18 cellular contexts compared by ENCODE assay signal in the genomic region with DNA sequence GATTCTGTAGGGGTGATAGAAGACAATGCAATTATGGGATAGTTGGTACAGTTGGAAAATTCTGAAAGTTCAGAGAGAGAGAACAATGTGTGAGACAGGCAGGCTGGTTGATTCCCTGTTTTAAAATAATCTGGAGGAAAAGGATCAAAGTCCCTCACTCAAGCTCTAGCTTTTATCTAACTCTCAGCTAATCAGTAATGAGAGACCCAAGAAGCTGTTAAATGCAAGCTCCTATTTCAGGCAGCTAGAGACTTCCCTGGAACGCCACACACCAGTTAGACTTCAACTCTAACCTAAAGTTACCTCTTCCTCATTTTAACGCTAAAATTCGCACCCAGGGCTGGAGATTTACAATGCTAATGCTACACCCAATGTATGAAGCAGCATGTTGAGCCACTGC.
A peak's percentile ranks its signal among the peaks of the same experiment; 100 is the strongest.
DNase-seq lines count a peak whose midpoint lies in the region; ATAC-seq, FAIRE-seq and TF ChIP-seq lines count a peak whose summit lies in the region.
"Had no signal": no experiment of that assay in that cellular context is flagged by ENCODE, and none has a peak within 500 bp of the region (broad histone marks: within the 10 kb centered on the region; RNA-seq: fewer than 3 reads in every experiment).

No MANE protein-coding gene starts in this region.

- no peaks in the 10 kb centered on the region for H3K4me1 ChIP-seq in HUES48 (ENCODE audit: control insufficient read depth, insufficient read depth, low read length)
- H3K4me1 ChIP-seq: A549, BE2C had no signal

- H3K9me3 ChIP-seq in HUES48 (ENCODE audit: control insufficient read depth, insufficient read depth, low read length) = peaks cover 4% of the 10 kb centered on the region; the same call in 1 of the 2 replicates
- H3K9me3 ChIP-seq: A549, BE2C had no signal

- H3K27me3 ChIP-seq in HUES48 (ENCODE audit: control insufficient read depth, insufficient read depth, low read length) (no peaks in the 10 kb centered on the region), bronchial epithelial cell (ENCODE audit: control insufficient read depth, insufficient read depth, low read length) (no peaks in the 10 kb centered on the region)
- H3K27me3 ChIP-seq: BE2C had no signal

- H3K36me3 Mint-ChIP-seq in progenitor cell of endocrine pancreas (ENCODE audit: insufficient read depth) (no peaks in the 10 kb centered on the region), HFFc6 (ENCODE audit: low read depth) (no peaks in the 10 kb centered on the region)
- H3K36me3 Mint-ChIP-seq: CD4-positive, alpha-beta memory T cell had no signal

- H3K36me3 ChIP-seq in HUES48 (ENCODE audit: control insufficient read depth, insufficient read depth, low read length) = no peaks in the 10 kb centered on the region
- H3K36me3 ChIP-seq in bronchial epithelial cell (ENCODE audit: control insufficient read depth, insufficient read depth, low read length) = no peaks in the 10 kb centered on the region
- H3K36me3 ChIP-seq: BE2C had no signal

- DNase-seq in bronchial epithelial cell (ENCODE audit: low read depth) (no peak), left kidney (ENCODE audit: low read depth, low spot score) (peak; percentile 20), progenitor cell of endocrine pancreas (ENCODE audit: low spot score, unreplicated experiment) (no peak), HFFc6 (no peak)
- DNase-seq: BE2C; CD4-positive, alpha-beta memory T cell; DMS153; DMS79 treated with DMSO at 0.1 percent for 48 hours; EL had no signal

- H3K27ac Mint-ChIP-seq in progenitor cell of endocrine pancreas = peak overlapping the region; percentile 12
- no peak overlapping the region for H3K27ac Mint-ChIP-seq in HFFc6
- H3K27ac Mint-ChIP-seq: CD4-positive, alpha-beta memory T cell had no signal

- H3K4me3 ChIP-seq in HUES48 (ENCODE audit: low read depth, low read length) = no peak overlapping the region
- H3K4me3 ChIP-seq in bronchial epithelial cell (ENCODE audit: low read depth, low read length) = no peak overlapping the region
- H3K4me3 ChIP-seq: A549 had no signal

- peak; percentile 18 for FAIRE-seq in bronchial epithelial cell (lab: Jason Lieb, UNC)
- FAIRE-seq: A549, D721Med, G401.6, GM12891 had no signal

- no peak overlapping the region for H3K9ac ChIP-seq in HUES48 (ENCODE audit: low read depth, low read length)

- H3K9me3 Mint-ChIP-seq in progenitor cell of endocrine pancreas (ENCODE audit: low read depth) = peaks cover 6% of the 10 kb centered on the region
- peaks cover 4% of the 10 kb centered on the region; the same call in 1 of the 2 replicates for H3K9me3 Mint-ChIP-seq in HFFc6

- H3K27me3 Mint-ChIP-seq in progenitor cell of endocrine pancreas (peaks cover 7% of the 10 kb centered on the region), HFFc6 (ENCODE audit: insufficient read depth) (peaks cover 8% of the 10 kb centered on the region)

- peaks cover 12% of the 10 kb centered on the region for H3K4me1 Mint-ChIP-seq in progenitor cell of endocrine pancreas (ENCODE audit: low read depth)
- no peaks in the 10 kb centered on the region for H3K4me1 Mint-ChIP-seq in HFFc6 (ENCODE audit: low read depth)
- H3K4me1 Mint-ChIP-seq: CD4-positive, alpha-beta memory T cell had no signal

- peak overlapping the region; percentile 21 for H3K27ac ChIP-seq in HUES48 (ENCODE audit: low read depth, low read length)
- H3K27ac ChIP-seq: A549, C4-2B had no signal

- no peak for ATAC-seq in HG03442 (IDR thresholded peaks at IDR 0.05; ENCODE audit: unreplicated experiment)
- no peak for ATAC-seq in GM18870 (IDR thresholded peaks at IDR 0.05; ENCODE audit: unreplicated experiment)
- ATAC-seq: A549, HCT116 had no signal

- TF ChIP-seq CTCF in bronchial epithelial cell (IDR thresholded peaks at IDR 0.05; ENCODE audit: insufficient read depth, low read length, severe bottlenecking) (no peak), progenitor cell of endocrine pancreas (IDR thresholded peaks at IDR 0.05; ENCODE audit: unreplicated experiment) (no peak), HFFc6 (IDR thresholded peaks at IDR 0.05) (no peak)

- H3K4me3 Mint-ChIP-seq in progenitor cell of endocrine pancreas (ENCODE audit: low read depth) (no peak overlapping the region), HFFc6 (no peak overlapping the region)
- H3K4me3 Mint-ChIP-seq: CD4-positive, alpha-beta memory T cell had no signal
